8 cellular contexts compared by ENCODE assay signal in the genomic region with DNA sequence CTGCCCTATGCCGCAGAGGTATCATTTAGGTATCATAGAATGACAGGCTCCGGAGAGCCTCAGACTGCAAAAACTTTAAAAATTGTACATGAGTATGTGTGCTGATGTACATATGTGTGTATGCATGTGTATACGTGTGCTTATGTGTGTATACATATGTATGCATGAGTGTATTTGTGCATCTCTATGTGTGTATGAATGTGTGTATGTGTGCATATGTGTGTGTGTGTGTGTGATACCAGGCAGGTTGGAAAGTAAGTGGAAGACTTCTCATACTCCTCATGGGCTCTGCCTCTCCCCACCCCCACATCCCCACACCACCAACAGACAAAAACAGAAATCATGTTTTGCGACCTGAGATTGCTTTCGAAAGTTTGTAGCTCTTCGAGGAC. TPM values are rescaled to one million over a fixed set of nuclear protein-coding genes. Genes with fewer than 3 reads are reported as not detected.
DNase-seq lines count a peak whose midpoint lies in the region; ATAC-seq lines count a peak whose summit lies in the region.

No MANE protein-coding gene starts in this region.

- peaks cover 9% of the 10 kb centered on the region for H3K4me1 ChIP-seq in stomach smooth muscle (ENCODE audit: control insufficient read depth, insufficient read depth, low read length)

- H3K36me3 ChIP-seq in stomach smooth muscle (ENCODE audit: control insufficient read depth in 2 of 2, insufficient read depth in 2 of 2, low read length in 2 of 2) = no peaks in the 10 kb centered on the region

- H3K9me3 Mint-ChIP-seq in activated T-cell treated with anti-CD3 and anti-CD28 coated beads, Interleukin-2, amount 50 U/mL, for 72 hours = no peaks in the 10 kb centered on the region
- no peaks in the 10 kb centered on the region for H3K9me3 Mint-ChIP-seq in activated naive CD8-positive, alpha-beta T cell treated with anti-CD3 and anti-CD28 coated beads for 36 hours

- no peak overlapping the region for H3K27ac Mint-ChIP-seq in activated T-cell treated with anti-CD3 and anti-CD28 coated beads, Interleukin-2, amount 50 U/mL, for 72 hours
- H3K27ac Mint-ChIP-seq in activated naive CD8-positive, alpha-beta T cell treated with anti-CD3 and anti-CD28 coated beads for 36 hours = peak overlapping the region; percentile 57

- peak overlapping the region; percentile 85 for H3K27ac ChIP-seq in stomach smooth muscle (ENCODE audit: low read length)

- no peaks in the 10 kb centered on the region for H3K27me3 ChIP-seq in stomach smooth muscle (ENCODE audit: control insufficient read depth in 1 of 2, insufficient read depth in 2 of 2, low read length in 2 of 2)

- no peaks in the 10 kb centered on the region for H3K9me3 ChIP-seq in iPS-18c (ENCODE audit: control insufficient read depth, insufficient read depth, low read length)
- no peaks in the 10 kb centered on the region for H3K9me3 ChIP-seq in stomach smooth muscle (ENCODE audit: control insufficient read depth in 2 of 2, low read length in 2 of 2)

- peak overlapping the region; percentile 63 to 80 for H3K9ac ChIP-seq in stomach smooth muscle (ENCODE audit: low read length in 2 of 2)

- peaks cover 5% of the 10 kb centered on the region for H3K27me3 Mint-ChIP-seq in activated T-cell treated with anti-CD3 and anti-CD28 coated beads, Interleukin-2, amount 50 U/mL, for 72 hours (ENCODE audit: low read depth)
- H3K27me3 Mint-ChIP-seq in activated naive CD8-positive, alpha-beta T cell treated with anti-CD3 and anti-CD28 coated beads for 36 hours = no peaks in the 10 kb centered on the region

- peaks cover 48% of the 10 kb centered on the region for H3K4me1 Mint-ChIP-seq in activated T-cell treated with anti-CD3 and anti-CD28 coated beads, Interleukin-2, amount 50 U/mL, for 72 hours (ENCODE audit: low read depth)
- H3K4me1 Mint-ChIP-seq in activated naive CD8-positive, alpha-beta T cell treated with anti-CD3 and anti-CD28 coated beads for 36 hours = peaks cover 48% of the 10 kb centered on the region

- peak overlapping the region; percentile 81 for H3K4me3 ChIP-seq in iPS-18c (ENCODE audit: insufficient read depth, low read depth, low read length)
- H3K4me3 ChIP-seq in stomach smooth muscle (ENCODE audit: low read length in 2 of 2) = peak overlapping the region; percentile 83 to 86

- no peaks in the 10 kb centered on the region for H3K36me3 Mint-ChIP-seq in activated T-cell treated with anti-CD3 and anti-CD28 coated beads, Interleukin-2, amount 50 U/mL, for 72 hours (ENCODE audit: insufficient read depth in 2 of 2)
- H3K36me3 Mint-ChIP-seq in activated naive CD8-positive, alpha-beta T cell treated with anti-CD3 and anti-CD28 coated beads for 36 hours = no peaks in the 10 kb centered on the region

- peak in 1 of 2 donors; percentile 1 for ATAC-seq in activated T-cell treated with anti-CD3 and anti-CD28 coated beads, Interleukin-2, amount 50 U/mL, for 72 hours (replicated peaks in 1 of 2)
- peak; percentile 0 for ATAC-seq in HG03196 (IDR thresholded peaks at IDR 0.05; ENCODE audit: unreplicated experiment)

- peak overlapping the region; percentile 68 to 78 for H3K4me3 Mint-ChIP-seq in activated T-cell treated with anti-CD3 and anti-CD28 coated beads, Interleukin-2, amount 50 U/mL, for 72 hours
- H3K4me3 Mint-ChIP-seq in activated naive CD8-positive, alpha-beta T cell treated with anti-CD3 and anti-CD28 coated beads for 36 hours = peak overlapping the region; percentile 73

- no peak for DNase-seq in activated T-cell treated with anti-CD3 and anti-CD28 coated beads, Interleukin-2, amount 50 U/mL, for 72 hours
- DNase-seq in activated T-cell treated with anti-CD3 and anti-CD28 coated beads, Interleukin-2, amount 50 U/mL, for 1 hour = no peak
- no peak for DNase-seq in activated naive CD8-positive, alpha-beta T cell treated with anti-CD3 and anti-CD28 coated beads for 36 hours
- DNase-seq in stimulated activated CD8-positive, alpha-beta memory T cell treated with anti-CD3 and anti-CD28 coated beads, Interleukin-4, amount 100 ng/mL, for 48 hours = no peak
- no peak for DNase-seq in OCI-M1 (lab: John Stamatoyannopoulos, UW)

RNA-seq across cellular contexts. Expression of gene TMEM117, which starts 0.6 kb away (rescaled TPM):
- total RNA-seq in activated T-cell treated with anti-CD3 and anti-CD28 coated beads, Interleukin-2, amount 50 U/mL, for 72 hours = 1 to 10 TPM; 1.3 to 2.7 TPM
- under 1 TPM; 0.68 to 0.74 TPM for total RNA-seq in activated naive CD8-positive, alpha-beta T cell treated with anti-CD3 and anti-CD28 coated beads for 36 hours

RNA-seq across cellular contexts. Expression of gene TWF1, which starts 29.1 kb away (rescaled TPM):
- total RNA-seq in activated T-cell treated with anti-CD3 and anti-CD28 coated beads, Interleukin-2, amount 50 U/mL, for 72 hours = 10 to 100 TPM; 14.5 to 19.1 TPM
- 10 to 100 TPM; 24.3 to 24.4 TPM for total RNA-seq in activated naive CD8-positive, alpha-beta T cell treated with anti-CD3 and anti-CD28 coated beads for 36 hours
